Comparison of ENCODE assay signal across 8 cellular contexts in genomic region chr16:72400257-72401078, GRCh38.
DNase-seq lines count a peak whose midpoint lies in the region; ATAC-seq and TF ChIP-seq lines count a peak whose summit lies in the region.

No MANE protein-coding gene starts in this region.

- BruUV-seq in IMR-90 (replicated peaks; lab: Mats Ljungman, UMichigan) = no TSS peak

- DNase-seq in AML-193 (lab: John Stamatoyannopoulos, UW) (peak; percentile 64), GM12865 (ENCODE audit: low read depth) (peak; percentile 73), IMR-90 (peak; percentile 62), RKO (ENCODE audit: low spot score) (peak; percentile 73), colonic mucosa (peak; percentile 34), memory B cell (ENCODE audit: low spot score in 2 of 2) (peak; percentile 14 to 35), upper lobe of right lung (no peak)

- H2BK5ac ChIP-seq in IMR-90 (ENCODE audit: low read depth, low read length, poor library complexity, severe bottlenecking) = no peak overlapping the region

- H3K79me1 ChIP-seq in IMR-90 (ENCODE audit: low read depth in 1 of 2, low read length in 2 of 2) = no peaks in the 10 kb centered on the region

- H3K56ac ChIP-seq in IMR-90 (ENCODE audit: extremely low read depth, insufficient read depth, low read length) = no peak overlapping the region

- H2BK20ac ChIP-seq in IMR-90 (ENCODE audit: low read depth, low read length) = no peak overlapping the region

- H3K9ac ChIP-seq in IMR-90 (ENCODE audit: low read depth, low read length) = no peak overlapping the region
- H3K9ac ChIP-seq in colonic mucosa (ENCODE audit: low read depth in 2 of 2, low read length in 2 of 2) = no peak overlapping the region

- TF ChIP-seq POLR2A in IMR-90 (IDR thresholded peaks at IDR 0.05; ENCODE audit: low read depth, low read length) = no peak

- CTCF ChIA-PET in IMR-90 (lab: Yijun Ruan, JAX) = interaction anchor here (0.5 to 1.4 kb wide), 13 partner anchors 10 to 177 kb away, joined by 3 to 5 read pairs (median 3); no protein-coding TSS in a partner anchor

- no peaks in the 10 kb centered on the region for H3K9me1 ChIP-seq in IMR-90 (ENCODE audit: insufficient read depth, low read length)

- no peak overlapping the region for H4K91ac ChIP-seq in IMR-90 (ENCODE audit: insufficient read depth, low read depth, low read length)

- intact Hi-C loops in IMR-90 (cut with micrococcal nuclease) = loop anchor here (2.0 to 10.0 kb wide), 6 partner anchors 66 to 1477 kb away; no protein-coding TSS in a partner anchor
- intact Hi-C loops in colonic mucosa (cut with DNase I) = loop anchor here (5.0 to 10.0 kb wide), 2 partner anchors 67 to 276 kb away; no protein-coding TSS in a partner anchor
- intact Hi-C loops in upper lobe of right lung (cut with DNase I) = no loop called here

- H4K8ac ChIP-seq in IMR-90 (ENCODE audit: low read depth in 2 of 2, low read length in 2 of 2) = no peak overlapping the region

- no CpG with 5 or more reads among the region's 6 CpGs for WGBS in IMR-90 (ENCODE audit: extremely low coverage in 2 of 2, insufficient read length in 1 of 2), 2 experiments

- H3K4me1 Mint-ChIP-seq in memory B cell = peaks cover 4% of the 10 kb centered on the region

- H3K4me2 ChIP-seq in IMR-90 (ENCODE audit: low read depth, low read length) = no peak overlapping the region

- no peak overlapping the region for H3K27ac Mint-ChIP-seq in memory B cell

- peak; percentile 77 for TF ChIP-seq CTCF in GM12865 (IDR thresholded peaks at IDR 0.05; ENCODE audit: insufficient read depth, low read depth, low read length, missing control alignments)
- peak; percentile 66 for TF ChIP-seq CTCF in IMR-90 (conservative IDR thresholded peaks at IDR 0.05; ENCODE audit: low read depth, low read length)
- TF ChIP-seq CTCF in colonic mucosa (IDR thresholded peaks at IDR 0.05) = peak; percentile 81
- TF ChIP-seq CTCF in upper lobe of right lung (IDR thresholded peaks at IDR 0.05) = peak; percentile 74

- TF ChIP-seq RAD21 in IMR-90 (IDR thresholded peaks at IDR 0.05; ENCODE audit: low read length) = peak; percentile 54

- H2BK120ac ChIP-seq in IMR-90 (ENCODE audit: low read depth, low read length) = no peak overlapping the region

- H3K9me3 Mint-ChIP-seq in memory B cell = no peaks in the 10 kb centered on the region

- no peak overlapping the region for H3K4ac ChIP-seq in IMR-90 (ENCODE audit: low read depth, low read length)

- H3K27ac ChIP-seq in IMR-90 (ENCODE audit: insufficient read depth, low read length) = no peak overlapping the region
- no peak overlapping the region for H3K27ac ChIP-seq in colonic mucosa
- no peak overlapping the region for H3K27ac ChIP-seq in upper lobe of right lung

- H3K14ac ChIP-seq in IMR-90 (replicated peaks; ENCODE audit: low read depth, low read length) = no peak overlapping the region

- H3K36me3 ChIP-seq in IMR-90 (ENCODE audit: control insufficient read depth, insufficient read depth, low read length) (no peaks in the 10 kb centered on the region), colonic mucosa (no peaks in the 10 kb centered on the region), upper lobe of right lung (no peaks in the 10 kb centered on the region)

- H4K20me1 ChIP-seq in IMR-90 (ENCODE audit: insufficient read depth, low read length) = no peaks in the 10 kb centered on the region

- H2AFZ ChIP-seq in IMR-90 (replicated peaks; ENCODE audit: low read length, poor library complexity) = no peak overlapping the region

- H3K23ac ChIP-seq in IMR-90 (ENCODE audit: low read depth, low read length) = no peak overlapping the region

- H4K5ac ChIP-seq in IMR-90 (ENCODE audit: low read depth, low read length) = no peak overlapping the region

- dilution Hi-C loops in IMR-90 (cut with HindIII; ENCODE audit: low sequenced_read_pairs, unreplicated experiment) = no loop called here

- in situ Hi-C loops in IMR-90 (cut with MboI; ENCODE audit: low sequenced_read_pairs) = no loop called here

- H3K18ac ChIP-seq in IMR-90 (ENCODE audit: low read depth, low read length) = no peak overlapping the region

- H3K4me3 ChIP-seq in GM12865 (ENCODE audit: low read depth, low read length) (no peak overlapping the region), IMR-90 (ENCODE audit: insufficient read depth, low read depth, low read length) (no peak overlapping the region), colonic mucosa (no peak overlapping the region), upper lobe of right lung (no peak overlapping the region)

- H3K27me3 Mint-ChIP-seq in memory B cell = no peaks in the 10 kb centered on the region

- POLR2A ChIA-PET in IMR-90 (lab: Charles Lee; ENCODE audit: unreplicated experiment) = no interaction called here

- H3K4me1 ChIP-seq in IMR-90 (ENCODE audit: control insufficient read depth, insufficient read depth, low read length) (no peaks in the 10 kb centered on the region; the same call in 1 of the 2 replicates), colonic mucosa (no peaks in the 10 kb centered on the region), upper lobe of right lung (no peaks in the 10 kb centered on the region)

- H3K9me3 ChIP-seq in IMR-90 (ENCODE audit: control insufficient read depth, insufficient read depth, low read length) = no peaks in the 10 kb centered on the region
- H3K9me3 ChIP-seq in colonic mucosa = no peaks in the 10 kb centered on the region
- H3K9me3 ChIP-seq in upper lobe of right lung = no peaks in the 10 kb centered on the region

- no peak overlapping the region for H2AK9ac ChIP-seq in IMR-90 (replicated peaks; ENCODE audit: low read depth, low read length, poor library complexity)

- peak; percentile 91 for ATAC-seq in IMR-90 (ENCODE audit: low read depth)
- peak; percentile 56 for ATAC-seq in memory B cell (ENCODE audit: low read depth)
- peak; percentile 89 for ATAC-seq in upper lobe of right lung
- ATAC-seq in HG03565 (IDR thresholded peaks at IDR 0.05; ENCODE audit: unreplicated experiment) = no peak

- peaks cover 2% of the 10 kb centered on the region for H3K36me3 Mint-ChIP-seq in memory B cell

- no peak overlapping the region for H3K4me3 Mint-ChIP-seq in memory B cell

- H2AK5ac ChIP-seq in IMR-90 (ENCODE audit: low read depth, low read length) = no peak overlapping the region

- H3K27me3 ChIP-seq in IMR-90 (ENCODE audit: control insufficient read depth, insufficient read depth, low read length) (no peaks in the 10 kb centered on the region), colonic mucosa (no peaks in the 10 kb centered on the region), upper lobe of right lung (no peaks in the 10 kb centered on the region)

- no peak overlapping the region for H2BK15ac ChIP-seq in IMR-90 (ENCODE audit: low read depth, low read length)

TF ChIP-seq in IMR-90, 13 proteins besides CTCF, POLR2A, EP300 and RAD21:
- TF ChIP-seq CEBPB (IDR thresholded peaks at IDR 0.05; ENCODE audit: low read depth, low read length) (peak; percentile 80), SMC3 (IDR thresholded peaks at IDR 0.05; ENCODE audit: low read depth, low read length) (peak; percentile 28; the same call in 1 of the 2 replicates), USF2 (IDR thresholded peaks at IDR 0.05; ENCODE audit: low read depth, low read length) (no peak), MAZ (IDR thresholded peaks at IDR 0.05; ENCODE audit: borderline replicate concordance, low read depth, low read length) (no peak), CHD1 (IDR thresholded peaks at IDR 0.05; ENCODE audit: low read depth, low read length) (no peak), BHLHE40 (IDR thresholded peaks at IDR 0.05; ENCODE audit: low read depth, low read length) (no peak)
